8 cellular contexts compared by ENCODE assay signal in genomic region chr2:33441235-33441810, GRCh38. TPM values are rescaled to one million over a fixed set of nuclear protein-coding genes. Genes with fewer than 3 reads are reported as not detected.
A peak's percentile ranks its signal among the peaks of the same experiment; 100 is the strongest.
DNase-seq lines count a peak whose midpoint lies in the region; ATAC-seq, FAIRE-seq and TF ChIP-seq lines count a peak whose summit lies in the region.

No MANE protein-coding gene starts in this region.

- H3K9me3 ChIP-seq in left lung (no peaks in the 10 kb centered on the region), vagina (no peaks in the 10 kb centered on the region)

- H3K27ac ChIP-seq in left lung: no peak overlapping the region
- no peak overlapping the region for H3K27ac ChIP-seq in vagina

- peak; percentile 2 for DNase-seq in DMS153 treated with DMSO at 0.1 percent for 48 hours (lab: John Stamatoyannopoulos, UW; ENCODE audit: unreplicated experiment)
- DNase-seq in GM19239 (ENCODE audit: insufficient read length, low spot score): peak; percentile 28
- peak; percentile 14 for DNase-seq in HK-2 (ENCODE audit: unreplicated experiment)
- DNase-seq in RPMI7951 (ENCODE audit: low read depth): peak; percentile 73
- DNase-seq in choroid plexus epithelial cell (ENCODE audit: low read depth): peak; percentile 89
- DNase-seq in left lung: peak in 1 of 2 donors; percentile 42
- DNase-seq in vagina (ENCODE audit: extremely low spot score in 2 of 2): no peak

- no peaks in the 10 kb centered on the region for H3K4me1 ChIP-seq in left lung
- no peaks in the 10 kb centered on the region for H3K4me1 ChIP-seq in vagina

- H3K36me3 ChIP-seq in left lung: no peaks in the 10 kb centered on the region
- no peaks in the 10 kb centered on the region for H3K36me3 ChIP-seq in vagina

- H3K4me3 ChIP-seq in choroid plexus epithelial cell (ENCODE audit: low read depth, low read length): no peak overlapping the region
- no peak overlapping the region for H3K4me3 ChIP-seq in left lung
- no peak overlapping the region for H3K4me3 ChIP-seq in vagina

- no peak for TF ChIP-seq POLR2A in vagina (IDR thresholded peaks at IDR 0.05)

- H3K27me3 ChIP-seq in left lung: no peaks in the 10 kb centered on the region
- no peaks in the 10 kb centered on the region for H3K27me3 ChIP-seq in vagina

- intact Hi-C loops in left lung (cut with DNase I): no loop called here
- intact Hi-C loops in vagina (cut with DNase I): loop anchor here (5.0 kb wide), 1 partner anchor 404 kb away; no protein-coding TSS in a partner anchor

- peak; percentile 87 for FAIRE-seq in GM19239 (lab: Jason Lieb, UNC)

- ATAC-seq in left lung (peak; percentile 92), GM19035 (IDR thresholded peaks at IDR 0.05; ENCODE audit: unreplicated experiment) (no peak)

- TF ChIP-seq CTCF in choroid plexus epithelial cell (conservative IDR thresholded peaks at IDR 0.05; ENCODE audit: low read depth, low read length) (peak; percentile 92), left lung (IDR thresholded peaks at IDR 0.05) (peak; percentile 33 to 39), vagina (IDR thresholded peaks at IDR 0.05) (peak; percentile 15 to 41 (median 27))

RNA-seq across cellular contexts. Expression of gene RASGRP3, which starts 35.1 kb away (rescaled TPM):
- 13.4 and 18.4 TPM in 2 replicates for total RNA-seq in RPMI7951 (2014; rRNA removed; shearing (Covaris generic))
- total RNA-seq in left lung: 10 to 100 TPM; 20.3 to 27.2 TPM
- 4.2 TPM for total RNA-seq in vagina

Comparison
In these comparisons a context has a peak if more than half of its experiments do, and no peak if none do; other contexts are left out.
1. DNase-seq: peak in DMS153 treated with DMSO at 0.1 percent for 48 hours (single experiment), GM19239 (single experiment), HK-2 (single experiment), RPMI7951 (single experiment) and choroid plexus epithelial cell (single experiment); none in vagina (0 of 2).
2. CTCF ChIP-seq: peak in every context shown above with its lines; median percentile 92 in choroid plexus epithelial cell; 36 in left lung; 27 in vagina.